ENCODE assay signal across 8 cellular contexts in genomic region chr17:2828396-2829038, GRCh38. TPM values are rescaled to one million over a fixed set of nuclear protein-coding genes. Genes with fewer than 3 reads are reported as not detected.
DNase-seq lines count a peak whose midpoint lies in the region; ATAC-seq and TF ChIP-seq lines count a peak whose summit lies in the region.

No MANE protein-coding gene starts in this region.

- no peaks in the 10 kb centered on the region for H3K36me3 ChIP-seq in GM06990 (ENCODE audit: control insufficient read depth, insufficient read depth, low read length)
- H3K36me3 ChIP-seq in uterus, result no peaks in the 10 kb centered on the region

- no peak for ATAC-seq in GM21515 (IDR thresholded peaks at IDR 0.05; ENCODE audit: unreplicated experiment)

- no peaks in the 10 kb centered on the region for H3K9me3 Mint-ChIP-seq in activated naive CD8-positive, alpha-beta T cell (ENCODE audit: low read depth)

- peaks cover 7% of the 10 kb centered on the region for H3K27me3 Mint-ChIP-seq in activated naive CD8-positive, alpha-beta T cell

- DNase-seq in GM06990 (ENCODE audit: extremely low read depth, insufficient read length) (peak; percentile 74), LHCN-M2 (ENCODE audit: low read depth) (peak; percentile 24), T follicular helper cell (ENCODE audit: low read depth) (peak; percentile 59), cardiac septum (ENCODE audit: low spot score) (peak; percentile 90), posterior vena cava (ENCODE audit: low spot score) (peak; percentile 92), uterus (peak; percentile 36 to 59)

- peak overlapping the region; percentile 37 for H3K4me3 Mint-ChIP-seq in activated naive CD8-positive, alpha-beta T cell

- TF ChIP-seq CTCF in GM06990 (IDR thresholded peaks at IDR 0.05; ENCODE audit: insufficient read depth, low read length, poor library complexity, severe bottlenecking), result peak; percentile 96
- TF ChIP-seq CTCF in uterus (IDR thresholded peaks at IDR 0.05), result peak; percentile 83 to 91 (median 86)

- H3K27me3 ChIP-seq in GM06990 (replicated peaks; ENCODE audit: control insufficient read depth, insufficient read depth, low read length) (no peaks in the 10 kb centered on the region), uterus (no peaks in the 10 kb centered on the region)

- peaks cover 18% of the 10 kb centered on the region for H3K4me1 Mint-ChIP-seq in activated naive CD8-positive, alpha-beta T cell (ENCODE audit: low read depth)

- intact Hi-C loops in cardiac septum (cut with DNase I), result loop anchor here (1.0 to 5.0 kb wide), 2 partner anchors 104 to 185 kb away; no protein-coding TSS in a partner anchor
- intact Hi-C loops in posterior vena cava (cut with DNase I), result loop anchor here (5.0 kb wide), 3 partner anchors 104 to 189 kb away; no protein-coding TSS in a partner anchor
- intact Hi-C loops in uterus (cut with DNase I; ENCODE audit: low total_unique reads), result loop anchor here (5.0 kb wide), 1 partner anchor 184 kb away; no protein-coding TSS in a partner anchor

- H3K27ac ChIP-seq in uterus, result no peak overlapping the region

- H3K36me3 Mint-ChIP-seq in activated naive CD8-positive, alpha-beta T cell, result peaks cover under 1% of the 10 kb centered on the region

- H3K27ac Mint-ChIP-seq in activated naive CD8-positive, alpha-beta T cell, result no peak overlapping the region

- no peaks in the 10 kb centered on the region for H3K9me3 ChIP-seq in uterus

- H3K4me3 ChIP-seq in GM06990 (replicated peaks; ENCODE audit: low read depth, low read length) (no peak overlapping the region), uterus (no peak overlapping the region)

- TF ChIP-seq POLR2A in uterus (IDR thresholded peaks at IDR 0.05), result no peak

- H3K4me1 ChIP-seq in uterus, result no peaks in the 10 kb centered on the region

RNA-seq across cellular contexts. Expression of gene RAP1GAP2, which starts 32.3 kb away (rescaled TPM):
- total RNA-seq in LHCN-M2 (2014; rRNA removed) (0.57 and 0.77 TPM in 2 replicates), cardiac septum (31.2 TPM), posterior vena cava (1 to 10 TPM; 3.6 to 6.0 TPM), uterus (10 to 100 TPM in 1 of 4 donors, 1 to 10 TPM in 3; 1.5 to 23.1 (median 6.7) TPM)
- polyA plus RNA-seq in LHCN-M2 (2012), result 0.43 TPM

Comparison
In these comparisons a context has a peak if more than half of its experiments do, and no peak if none do; other contexts are left out.
1. DNase-seq: peak in every context shown above with its lines; median percentile 92 in posterior vena cava; 90 in cardiac septum; 74 in GM06990; 59 in T follicular helper cell; 48 in uterus; 24 in LHCN-M2.